ENCODE assay signal across 15 cellular contexts in genomic region chr12:52925717-52926595, GRCh38. TPM values are rescaled to one million over a fixed set of nuclear protein-coding genes. Genes with fewer than 3 reads are reported as not detected.
DNase-seq lines count a peak whose midpoint lies in the region; ATAC-seq and TF ChIP-seq lines count a peak whose summit lies in the region.
"Had no signal": no experiment of that assay in that cellular context is flagged by ENCODE, and none has a peak within 500 bp of the region (broad histone marks: within the 10 kb centered on the region; RNA-seq: fewer than 3 reads in every experiment).

No MANE protein-coding gene starts in this region.

- H3K27ac ChIP-seq in 22Rv1 = peak overlapping the region; percentile 70

- no peaks in the 10 kb centered on the region for H3K36me3 Mint-ChIP-seq in activated naive CD4-positive, alpha-beta T cell treated with anti-CD3 and anti-CD28 coated beads for 36 hours (ENCODE audit: low read depth)
- no peaks in the 10 kb centered on the region for H3K36me3 Mint-ChIP-seq in activated T-helper 17 cell treated with anti-CD3 and anti-CD28 coated beads, Interleukin-2, amount 50 U/mL, for 72 hours (ENCODE audit: low read depth)

- H3K27me3 Mint-ChIP-seq in activated naive CD4-positive, alpha-beta T cell treated with anti-CD3 and anti-CD28 coated beads for 36 hours (ENCODE audit: low read depth) = no peaks in the 10 kb centered on the region
- H3K27me3 Mint-ChIP-seq in stimulated activated naive CD8-positive, alpha-beta T cell treated with anti-CD3 and anti-CD28 coated beads, Interleukin-15, amount 100 ng/mL, for 72 hours = peaks cover 9% of the 10 kb centered on the region
- peaks cover 11% of the 10 kb centered on the region for H3K27me3 Mint-ChIP-seq in activated T-helper 17 cell treated with anti-CD3 and anti-CD28 coated beads, Interleukin-2, amount 50 U/mL, for 72 hours

- no peaks in the 10 kb centered on the region for H3K4me1 Mint-ChIP-seq in activated naive CD4-positive, alpha-beta T cell treated with anti-CD3 and anti-CD28 coated beads for 36 hours (ENCODE audit: low read depth)
- H3K4me1 Mint-ChIP-seq in stimulated activated naive CD8-positive, alpha-beta T cell treated with anti-CD3 and anti-CD28 coated beads, Interleukin-15, amount 100 ng/mL, for 72 hours = peaks cover 8% of the 10 kb centered on the region
- no peaks in the 10 kb centered on the region for H3K4me1 Mint-ChIP-seq in activated T-helper 17 cell treated with anti-CD3 and anti-CD28 coated beads, Interleukin-2, amount 50 U/mL, for 72 hours
- H3K4me1 Mint-ChIP-seq: activated CD4-positive, alpha-beta T cell treated with anti-CD3 and anti-CD28 coated beads for 36 hours had no signal

- intact Hi-C loops in activated naive CD4-positive, alpha-beta T cell treated with anti-CD3 and anti-CD28 coated beads for 36 hours (cut with micrococcal nuclease) = no loop called here

- H3K9me3 Mint-ChIP-seq in activated naive CD4-positive, alpha-beta T cell treated with anti-CD3 and anti-CD28 coated beads for 36 hours = no peaks in the 10 kb centered on the region
- no peaks in the 10 kb centered on the region for H3K9me3 Mint-ChIP-seq in stimulated activated naive CD8-positive, alpha-beta T cell treated with anti-CD3 and anti-CD28 coated beads, Interleukin-15, amount 100 ng/mL, for 72 hours
- H3K9me3 Mint-ChIP-seq in activated T-helper 17 cell treated with anti-CD3 and anti-CD28 coated beads, Interleukin-2, amount 50 U/mL, for 72 hours = no peaks in the 10 kb centered on the region

- no peak for TF ChIP-seq CTCF in 22Rv1 (IDR thresholded peaks at IDR 0.05)

- no peak for ATAC-seq in stimulated activated naive CD8-positive, alpha-beta T cell treated with anti-CD3 and anti-CD28 coated beads, Interleukin-15, amount 100 ng/mL, for 72 hours
- no peak for ATAC-seq in activated T-helper 17 cell treated with anti-CD3 and anti-CD28 coated beads, Interleukin-2, amount 50 U/mL, for 72 hours (replicated peaks)
- ATAC-seq: activated CD4-positive, alpha-beta T cell treated with anti-CD3 and anti-CD28 coated beads for 36 hours had no signal

- CTCF ChIA-PET in activated naive CD4-positive, alpha-beta T cell treated with anti-CD3 and anti-CD28 coated beads for 36 hours (lab: Charles Lee) = interaction anchor here (0.6 to 0.7 kb wide), 3 partner anchors 52 to 55 kb away, joined by 3 to 8 read pairs (median 4); no protein-coding TSS in a partner anchor

- no peak overlapping the region for H3K4me3 Mint-ChIP-seq in activated naive CD4-positive, alpha-beta T cell treated with anti-CD3 and anti-CD28 coated beads for 36 hours
- H3K4me3 Mint-ChIP-seq in stimulated activated naive CD8-positive, alpha-beta T cell treated with anti-CD3 and anti-CD28 coated beads, Interleukin-15, amount 100 ng/mL, for 72 hours = no peak overlapping the region
- no peak overlapping the region for H3K4me3 Mint-ChIP-seq in activated T-helper 17 cell treated with anti-CD3 and anti-CD28 coated beads, Interleukin-2, amount 50 U/mL, for 72 hours
- H3K4me3 Mint-ChIP-seq: activated CD4-positive, alpha-beta T cell treated with anti-CD3 and anti-CD28 coated beads for 36 hours had no signal

- no peak overlapping the region for H3K27ac Mint-ChIP-seq in activated naive CD4-positive, alpha-beta T cell treated with anti-CD3 and anti-CD28 coated beads for 36 hours
- H3K27ac Mint-ChIP-seq in stimulated activated naive CD8-positive, alpha-beta T cell treated with anti-CD3 and anti-CD28 coated beads, Interleukin-15, amount 100 ng/mL, for 72 hours = no peak overlapping the region
- no peak overlapping the region for H3K27ac Mint-ChIP-seq in activated T-helper 17 cell treated with anti-CD3 and anti-CD28 coated beads, Interleukin-2, amount 50 U/mL, for 72 hours
- H3K27ac Mint-ChIP-seq: activated CD4-positive, alpha-beta T cell treated with anti-CD3 and anti-CD28 coated beads for 36 hours had no signal

- DNase-seq in HuH-7.5 (ENCODE audit: low spot score) (peak; percentile 54), RPMI8226 (peak; percentile 70), kidney glomerular epithelial cell (lab: John Stamatoyannopoulos, UW) (peak; percentile 63), OCI-M1 (lab: John Stamatoyannopoulos, UW) (no peak)
- no peak for DNase-seq in activated naive CD4-positive, alpha-beta T cell treated with anti-CD3 and anti-CD28 coated beads for 36 hours
- no peak for DNase-seq in stimulated activated naive CD8-positive, alpha-beta T cell treated with anti-CD3 and anti-CD28 coated beads, Interleukin-15, amount 100 ng/mL, for 72 hours
- DNase-seq: activated CD4-positive, alpha-beta T cell treated with anti-CD3 and anti-CD28 coated beads for 36 hours; AML-193; cerebellar nuclear complex; hippocampal formation; NCI-H82; right cardiac atrium; stimulated activated naive CD8-positive, alpha-beta T cell treated with anti-CD3 and anti-CD28 coated beads, Interleukin-15, Interleukin-2, amounts not matched to agents 100 U/mL and 50 U/mL, for 24 hours had no signal

RNA-seq across cellular contexts. Expression of gene KRT8, which starts 21.1 kb away (rescaled TPM):
- total RNA-seq in activated naive CD4-positive, alpha-beta T cell treated with anti-CD3 and anti-CD28 coated beads for 36 hours = under 1 TPM; 0.24 to 0.40 TPM
- total RNA-seq in activated T-helper 17 cell treated with anti-CD3 and anti-CD28 coated beads, Interleukin-2, amount 50 U/mL, for 72 hours = 1 to 10 TPM in 1 of 2 donors, under 1 TPM in 1; 0.22 to 1.2 TPM

RNA-seq across cellular contexts. Expression of gene KRT18, which starts 23.0 kb away (rescaled TPM):
- 1 to 10 TPM; 7.5 to 7.9 TPM for total RNA-seq in activated naive CD4-positive, alpha-beta T cell treated with anti-CD3 and anti-CD28 coated beads for 36 hours
- total RNA-seq in activated T-helper 17 cell treated with anti-CD3 and anti-CD28 coated beads, Interleukin-2, amount 50 U/mL, for 72 hours = 1 to 10 TPM; 3.4 to 4.8 TPM

Comparison
In these comparisons a context has a peak if more than half of its experiments do, and no peak if none do; other contexts are left out.
1. DNase-seq: peak in HuH-7.5 (single experiment), RPMI8226 (single experiment) and kidney glomerular epithelial cell (single experiment); none in activated naive CD4-positive, alpha-beta T cell treated with anti-CD3 and anti-CD28 coated beads for 36 hours (single experiment), stimulated activated naive CD8-positive, alpha-beta T cell treated with anti-CD3 and anti-CD28 coated beads, Interleukin-15, amount 100 ng/mL, for 72 hours (0 of 2) and OCI-M1 (single experiment).